ENCODE assay signal across 13 cellular contexts in the genomic region with DNA sequence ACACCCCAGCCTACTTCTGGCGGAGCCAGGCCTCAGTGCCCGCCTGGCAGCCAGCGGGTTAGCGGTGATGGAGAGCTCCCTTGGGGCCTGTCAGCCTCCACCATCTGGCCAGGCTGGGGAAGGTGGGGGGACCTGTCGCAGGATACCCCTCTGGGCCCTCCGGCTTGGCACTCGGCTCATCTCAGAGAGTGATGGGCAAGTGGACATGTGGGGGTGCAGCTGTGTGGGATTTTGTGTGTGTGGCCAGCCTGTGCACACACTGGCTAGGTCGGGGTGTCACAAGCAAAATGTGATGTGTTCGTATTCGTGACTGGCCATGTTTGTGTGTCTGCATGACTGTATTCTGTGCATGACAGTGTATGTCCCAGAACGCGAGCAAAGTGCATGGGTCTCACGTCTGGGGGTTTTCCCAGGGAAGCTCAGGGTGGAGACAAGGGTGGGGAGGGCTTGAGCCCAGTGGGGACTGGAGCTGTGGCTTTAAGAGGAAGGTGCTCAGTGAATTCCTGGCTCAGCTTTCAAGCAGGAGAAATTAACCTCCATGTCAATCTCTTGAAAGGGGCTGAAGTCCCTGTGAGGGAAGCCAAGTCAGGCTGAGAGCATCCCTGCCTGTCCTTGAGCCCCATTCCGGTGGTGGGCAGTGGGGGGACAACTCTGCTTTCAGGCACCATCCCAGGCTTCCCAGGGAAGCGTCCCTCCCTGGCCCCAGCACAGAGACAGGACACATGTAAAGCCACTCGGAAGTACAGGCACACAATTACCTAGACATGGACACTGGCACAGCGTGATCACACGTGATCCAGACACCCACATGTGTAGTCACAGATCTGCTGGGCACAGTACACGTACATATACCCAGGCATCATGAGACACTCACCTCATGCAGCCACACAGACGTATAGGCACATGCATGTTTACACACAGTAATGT. TPM values are rescaled to one million over a fixed set of nuclear protein-coding genes. Genes with fewer than 3 reads are reported as not detected.
DNase-seq lines count a peak whose midpoint lies in the region; ATAC-seq and TF ChIP-seq lines count a peak whose summit lies in the region.
"Had no signal": no experiment of that assay in that cellular context is flagged by ENCODE, and none has a peak within 500 bp of the region (broad histone marks: within the 10 kb centered on the region; RNA-seq: fewer than 3 reads in every experiment).

No MANE protein-coding gene starts in this region.

- intact Hi-C loops in activated B cell treated with CpG ODN at 0.5 μM for 24 hours (cut with micrococcal nuclease), result loop anchor here (1.0 to 10.0 kb wide), 2 partner anchors 13 to 360 kb away; no protein-coding TSS in a partner anchor

- H3K27me3 ChIP-seq in neural progenitor cell, result no peaks in the 10 kb centered on the region
- no peaks in the 10 kb centered on the region for H3K27me3 ChIP-seq in GM23248 (replicated peaks; ENCODE audit: insufficient read depth)
- H3K27me3 ChIP-seq: stomach had no signal

- H3K4me2 ChIP-seq in neural progenitor cell (no peak overlapping the region), GM23248 (ENCODE audit: unreplicated experiment) (no peak overlapping the region)

- WGBS in GM23248 (ENCODE audit: low coverage in 1 of 2, low lambda C conversion rate in 2 of 2, missing lambda C conversion rate in 2 of 2), 2 experiments, result 72 to 73% methylated on average over 20 of the region's 20 CpGs

- no peak for TF ChIP-seq CTCF in activated B cell treated with CpG ODN at 0.5 μM for 24 hours (IDR thresholded peaks at IDR 0.05)
- no peak for TF ChIP-seq CTCF in neural progenitor cell (IDR thresholded peaks at IDR 0.05)

- DNase-seq in DMS153 (lab: John Stamatoyannopoulos, UW) (peak; percentile 81), NCI-H1092 (lab: John Stamatoyannopoulos, UW) (peak; percentile 14), activated B cell treated with CpG ODN at 0.5 μM for 24 hours (peak; percentile 65), neural progenitor cell (ENCODE audit: low spot score) (no peak), GM23248 (no peak), NCI-H2081 treated with DMSO at 0.1 percent for 48 hours (lab: John Stamatoyannopoulos, UW) (no peak)
- no peak for DNase-seq in activated T-cell treated with anti-CD3 and anti-CD28 coated beads, Interleukin-2, amount 50 U/mL, for 48 hours
- DNase-seq: activated CD4-positive, alpha-beta T cell treated with anti-CD3 and anti-CD28 coated beads for 1 hour; activated gamma-delta T cell; Kasumi-1; stimulated activated CD4-positive, alpha-beta T cell treated with anti-CD3 and anti-CD28 coated beads, Interleukin-4, amount 100 ng/mL, for 24 hours; stomach had no signal

- CTCF ChIA-PET in activated B cell treated with CpG ODN at 0.5 μM for 24 hours (lab: Charles Lee), result interaction anchor here (0.6 to 2.1 kb wide), 10 partner anchors 16 to 323 kb away, joined by 3 to 14 read pairs (median 4); a partner anchor contains a TSS

- H3K4me3 Mint-ChIP-seq in activated B cell treated with CpG ODN at 0.5 μM for 24 hours (peak overlapping the region; percentile 70), neural progenitor cell (no peak overlapping the region)

- no peaks in the 10 kb centered on the region for H3K36me3 Mint-ChIP-seq in activated B cell treated with CpG ODN at 0.5 μM for 24 hours (ENCODE audit: low read depth)
- H3K36me3 Mint-ChIP-seq in neural progenitor cell, result no peaks in the 10 kb centered on the region

- H3K79me2 ChIP-seq in neural progenitor cell (ENCODE audit: low read depth) (no peaks in the 10 kb centered on the region), GM23248 (ENCODE audit: insufficient read depth) (no peaks in the 10 kb centered on the region)

- H3K27me3 Mint-ChIP-seq in activated B cell treated with CpG ODN at 0.5 μM for 24 hours (no peaks in the 10 kb centered on the region), neural progenitor cell (ENCODE audit: insufficient read depth, low read depth) (peaks cover 14% of the 10 kb centered on the region)

- H3K4me3 ChIP-seq in neural progenitor cell (no peak overlapping the region), GM23248 (no peak overlapping the region)
- H3K4me3 ChIP-seq: SK-N-MC, stomach had no signal

- H3F3A ChIP-seq in neural progenitor cell (ENCODE audit: low read depth) (peaks cover 34% of the 10 kb centered on the region), GM23248 (ENCODE audit: insufficient read depth) (peaks cover 9% of the 10 kb centered on the region)

- POLR2A ChIA-PET in activated B cell treated with CpG ODN at 0.5 μM for 24 hours (lab: Charles Lee), result interaction anchor here (0.6 to 2.6 kb wide), 14 partner anchors 8 to 1027 kb away, joined by 3 to 27 read pairs (median 4); a partner anchor contains a TSS

- in situ Hi-C loops in GM23248 (cut with MboI), result no loop called here

- H3K9me3 Mint-ChIP-seq in activated B cell treated with CpG ODN at 0.5 μM for 24 hours, result no peaks in the 10 kb centered on the region
- no peaks in the 10 kb centered on the region for H3K9me3 Mint-ChIP-seq in neural progenitor cell

- peak overlapping the region; percentile 85 for H3K27ac Mint-ChIP-seq in activated B cell treated with CpG ODN at 0.5 μM for 24 hours
- peak overlapping the region; percentile 33 for H3K27ac Mint-ChIP-seq in neural progenitor cell

- peaks cover 30% of the 10 kb centered on the region for H3K4me1 ChIP-seq in neural progenitor cell
- peaks cover 14% of the 10 kb centered on the region; the same call in 1 of the 2 replicates for H3K4me1 ChIP-seq in GM23248 (ENCODE audit: insufficient read depth)

- H3K9ac ChIP-seq in neural progenitor cell (no peak overlapping the region), GM23248 (no peak overlapping the region)

- H3K36me3 ChIP-seq in neural progenitor cell (no peaks in the 10 kb centered on the region), GM23248 (ENCODE audit: low read depth) (no peaks in the 10 kb centered on the region)
- H3K36me3 ChIP-seq: stomach had no signal

- H2AFZ ChIP-seq in neural progenitor cell (replicated peaks) (no peak overlapping the region), GM23248 (no peak overlapping the region)

- ATAC-seq in activated B cell treated with CpG ODN at 0.5 μM for 24 hours (ENCODE audit: low read depth), result peak; percentile 56

- H4K20me1 ChIP-seq in neural progenitor cell (ENCODE audit: low read depth) (no peaks in the 10 kb centered on the region), GM23248 (ENCODE audit: insufficient read depth) (no peaks in the 10 kb centered on the region)

- H3K4me1 Mint-ChIP-seq in activated B cell treated with CpG ODN at 0.5 μM for 24 hours, result peaks cover 45% of the 10 kb centered on the region
- H3K4me1 Mint-ChIP-seq in neural progenitor cell, result peaks cover 73% of the 10 kb centered on the region

- H3K27ac ChIP-seq in neural progenitor cell (no peak overlapping the region), GM23248 (no peak overlapping the region)
- H3K27ac ChIP-seq: SK-N-MC, stomach had no signal

- no peaks in the 10 kb centered on the region for H3K9me3 ChIP-seq in neural progenitor cell (ENCODE audit: low read depth)
- H3K9me3 ChIP-seq in GM23248 (ENCODE audit: low read depth), result no peaks in the 10 kb centered on the region
- H3K9me3 ChIP-seq: stomach had no signal

- no peaks in the 10 kb centered on the region for H3K9me2 ChIP-seq in GM23248 (ENCODE audit: insufficient read depth)

RNA-seq across cellular contexts. Expression of a gene that starts 21.1 kb away (rescaled TPM):
- 6.3 and 6.5 TPM in 2 replicates for total RNA-seq in activated B cell treated with CpG ODN at 0.5 μM for 24 hours
- total RNA-seq in neural progenitor cell (ENCODE audit: low replicate concordance), result 7.1 and 21.2 TPM in 2 replicates
- 3.6 and 3.9 TPM in 2 replicates for total RNA-seq in GM23248 (2014; rRNA removed; shearing (Covaris generic))
- 0.51 and 1.3 TPM in 2 replicates for polyA plus RNA-seq in GM23248 (2016; fragmentation: Nextera tagmentation; extraction: Ambion mirVana)

RNA-seq across cellular contexts. Expression of a gene that starts 30.5 kb away (rescaled TPM):
- total RNA-seq in activated B cell treated with CpG ODN at 0.5 μM for 24 hours (not detected in 2 replicates), neural progenitor cell (ENCODE audit: low replicate concordance) (1.4 and 3.1 TPM in 2 replicates)
- 36.8 and 43.0 TPM in 2 replicates for total RNA-seq in GM23248 (2014; rRNA removed; shearing (Covaris generic))
- polyA plus RNA-seq in GM23248 (2016; fragmentation: Nextera tagmentation; extraction: Ambion mirVana), result 27.8 and 27.9 TPM in 2 replicates

Comparison
In these comparisons a context has a peak if more than half of its experiments do, and no peak if none do; other contexts are left out.
1. DNase-seq: peak in DMS153 (single experiment), NCI-H1092 (single experiment) and activated B cell treated with CpG ODN at 0.5 μM for 24 hours (single experiment); none in neural progenitor cell (single experiment), GM23248 (single experiment), activated T-cell treated with anti-CD3 and anti-CD28 coated beads, Interleukin-2, amount 50 U/mL, for 48 hours (0 of 2) and NCI-H2081 treated with DMSO at 0.1 percent for 48 hours (single experiment).